ENCODE assay signal across 24 cellular contexts in the genomic region with DNA sequence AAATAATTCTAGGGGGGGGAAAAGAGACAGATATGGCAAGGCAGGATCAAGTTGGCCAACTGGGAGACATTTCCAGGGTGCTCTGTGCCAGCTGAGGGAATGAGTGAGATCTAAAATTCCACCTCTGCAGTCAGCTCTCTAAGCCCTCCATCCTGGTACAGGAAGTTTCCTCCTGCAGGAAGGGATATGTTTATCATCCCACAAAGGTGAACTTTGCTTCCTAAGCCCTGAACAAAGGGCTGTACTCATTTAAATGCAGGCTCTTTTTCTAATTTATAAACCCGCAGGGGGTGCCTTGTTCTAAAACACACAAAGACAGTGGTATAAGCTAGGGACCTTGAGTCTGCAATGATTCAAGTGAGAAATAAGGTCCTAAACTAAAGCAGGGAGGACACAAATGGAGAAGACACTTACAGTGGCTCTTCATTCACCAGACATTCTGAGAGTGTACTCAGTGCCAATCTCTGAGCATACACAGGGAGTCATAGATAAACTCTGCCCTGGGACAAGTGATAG.
"Had no signal": no experiment of that assay in that cellular context is flagged by ENCODE, and none has a peak within 500 bp of the region (broad histone marks: within the 10 kb centered on the region; RNA-seq: fewer than 3 reads in every experiment).

No MANE protein-coding gene starts in this region.

- H3K9me3 ChIP-seq: heart left ventricle, left ventricle myocardium inferior, stomach, suprapubic skin, upper lobe of left lung had no signal

- H3K9ac ChIP-seq: parathyroid adenoma had no signal

- H3K9me3 Mint-ChIP-seq: activated naive CD8-positive, alpha-beta T cell treated with anti-CD3 and anti-CD28 coated beads for 36 hours; activated T-cell treated with anti-CD3 and anti-CD28 coated beads, Interleukin-2, amount 50 U/mL, for 4 hours; activated T-helper 2 cell treated with anti-CD3 and anti-CD28 coated beads, Interferon-gamma antibody, Interleukin-2, Interleukin-4, amounts not matched to agents 10 μg/mL and 5 μg/mL and 100 μg/mL, durations not matched to agents 14 hours and 24 hours and 36 hours; immature natural killer cell; nephron progenitor cell; stimulated activated effector memory CD8-positive, alpha-beta T cell treated with anti-CD3 and anti-CD28 coated beads, Interleukin-12 subunit alpha, Interleukin-12 subunit beta, amount 100 ng/mL, for 72 hours had no signal

- DNase-seq: activated CD4-positive, alpha-beta T cell treated with anti-CD3 and anti-CD28 coated beads for 1 hour; activated CD4-positive, alpha-beta T cell treated with anti-CD3 and anti-CD28 coated beads, Interleukin-2, amount 50 U/mL, for 48 hours; activated CD8-positive, alpha-beta memory T cell treated with anti-CD3 and anti-CD28 coated beads, Interleukin-2, amount 50 U/mL, for 48 hours; activated naive CD4-positive, alpha-beta T cell; activated naive CD8-positive, alpha-beta T cell treated with anti-CD3 and anti-CD28 coated beads for 36 hours; activated T-cell treated with anti-CD3 and anti-CD28 coated beads, Interleukin-2, amount 50 U/mL, for 4 hours; central memory CD4-positive, alpha-beta T cell; heart left ventricle; immature natural killer cell; left ventricle myocardium inferior; midbrain; nephron progenitor cell; nucleus accumbens; right cardiac atrium; stimulated activated CD4-positive, alpha-beta T cell treated with anti-CD3 and anti-CD28 coated beads, Interleukin-2, amount 100 ng/mL, for 24 hours; stomach; upper lobe of left lung had no signal

- H2AFZ ChIP-seq: parathyroid adenoma had no signal

- H3K4me3 Mint-ChIP-seq: activated naive CD8-positive, alpha-beta T cell treated with anti-CD3 and anti-CD28 coated beads for 36 hours; activated T-cell treated with anti-CD3 and anti-CD28 coated beads, Interleukin-2, amount 50 U/mL, for 4 hours; immature natural killer cell; nephron progenitor cell; stimulated activated effector memory CD8-positive, alpha-beta T cell treated with anti-CD3 and anti-CD28 coated beads, Interleukin-12 subunit alpha, Interleukin-12 subunit beta, amount 100 ng/mL, for 72 hours had no signal

- H3K27me3 Mint-ChIP-seq: activated naive CD8-positive, alpha-beta T cell treated with anti-CD3 and anti-CD28 coated beads for 36 hours had no signal

- H3K27ac Mint-ChIP-seq: activated naive CD8-positive, alpha-beta T cell treated with anti-CD3 and anti-CD28 coated beads for 36 hours; activated T-helper 2 cell treated with anti-CD3 and anti-CD28 coated beads, Interferon-gamma antibody, Interleukin-2, Interleukin-4, amounts not matched to agents 10 μg/mL and 5 μg/mL and 100 μg/mL, durations not matched to agents 14 hours and 24 hours and 36 hours; immature natural killer cell; nephron progenitor cell had no signal

- H3K4me1 ChIP-seq: parathyroid adenoma had no signal

- H3K36me3 ChIP-seq: heart left ventricle, left ventricle myocardium inferior, stomach, suprapubic skin, upper lobe of left lung, WERI-Rb-1 had no signal

- ATAC-seq: activated T-cell treated with anti-CD3 and anti-CD28 coated beads, Interleukin-2, amount 50 U/mL, for 4 hours; heart left ventricle; right cardiac atrium; stimulated activated effector memory CD8-positive, alpha-beta T cell treated with anti-CD3 and anti-CD28 coated beads, Interleukin-12 subunit alpha, Interleukin-12 subunit beta, amount 100 ng/mL, for 72 hours had no signal

- H3K27me3 ChIP-seq: heart left ventricle, stomach, suprapubic skin, upper lobe of left lung had no signal

- H3K4me3 ChIP-seq: heart left ventricle, left ventricle myocardium inferior, SK-N-MC, stomach, suprapubic skin, upper lobe of left lung had no signal

- H3K27ac ChIP-seq: epithelial cell of prostate, heart left ventricle, left ventricle myocardium inferior, parathyroid adenoma, SK-N-MC, suprapubic skin, upper lobe of left lung, WERI-Rb-1 had no signal

- H3K36me3 Mint-ChIP-seq: immature natural killer cell; stimulated activated effector memory CD8-positive, alpha-beta T cell treated with anti-CD3 and anti-CD28 coated beads, Interleukin-12 subunit alpha, Interleukin-12 subunit beta, amount 100 ng/mL, for 72 hours had no signal

- H3K79me2 ChIP-seq: parathyroid adenoma had no signal
